ENCODE assay signal across 20 cellular contexts in the genomic region with DNA sequence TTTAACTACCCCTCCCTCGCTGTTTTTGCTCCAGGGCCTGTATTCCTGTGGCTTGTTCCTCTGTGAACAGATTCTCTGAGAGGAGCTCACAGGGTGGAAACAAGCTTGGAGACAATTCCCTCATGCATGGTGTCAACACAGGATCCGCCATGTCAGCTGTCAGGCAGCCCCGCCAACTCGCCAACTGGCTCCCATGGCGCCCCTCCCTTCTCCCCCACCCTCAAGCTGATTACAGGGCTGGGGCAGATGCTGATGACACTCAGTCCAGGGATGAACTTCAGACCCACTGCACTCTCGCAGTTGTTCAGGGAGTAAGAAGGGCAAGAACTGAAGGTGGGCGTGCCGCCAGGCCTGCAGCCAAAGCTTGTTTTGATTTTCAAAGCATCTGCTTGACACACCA.
"Had no signal": no experiment of that assay in that cellular context is flagged by ENCODE, and none has a peak within 500 bp of the region (broad histone marks: within the 10 kb centered on the region; RNA-seq: fewer than 3 reads in every experiment).

No MANE protein-coding gene starts in this region.

- H3K4me3 Mint-ChIP-seq: activated CD4-positive, alpha-beta T cell treated with anti-CD3 and anti-CD28 coated beads for 36 hours; dendritic cell treated with granulocyte-macrophage colony-stimulating factor and Interleukin-4, amounts not matched to agents 40 ng/mL and 50 ng/mL, for 4 days; immature natural killer cell; nephron; WTC11 had no signal

- H3K4me1 ChIP-seq: adrenal gland, gastroesophageal sphincter, parathyroid adenoma, uterus had no signal

- H3K4me3 ChIP-seq: adrenal gland, gastroesophageal sphincter, heart right ventricle, lower lobe of right lung, tibial artery, uterus had no signal

- H3K36me3 ChIP-seq: adrenal gland, gastroesophageal sphincter, heart right ventricle, lower lobe of right lung, tibial artery, uterus had no signal

- ATAC-seq: activated CD4-positive, alpha-beta T cell treated with anti-CD3 and anti-CD28 coated beads for 36 hours; activated naive CD4-positive, alpha-beta T cell treated with anti-CD3 and anti-CD28 coated beads, Interleukin-2, amount 50 U/mL, for 72 hours; esophagus mucosa; gastroesophageal sphincter; lower lobe of right lung; stimulated activated naive CD8-positive, alpha-beta T cell treated with anti-CD3 and anti-CD28 coated beads, Interleukin-15, Interleukin-2, amounts not matched to agents 100 U/mL and 50 U/mL, for 24 hours; WTC11 had no signal

- H3K9me3 Mint-ChIP-seq: activated naive CD4-positive, alpha-beta T cell treated with anti-CD3 and anti-CD28 coated beads, Interleukin-2, amount 50 U/mL, for 72 hours; dendritic cell treated with granulocyte-macrophage colony-stimulating factor and Interleukin-4, amounts not matched to agents 40 ng/mL and 50 ng/mL, for 4 days; nephron; WTC11 had no signal

- DNase-seq: activated CD4-positive, alpha-beta T cell treated with anti-CD3 and anti-CD28 coated beads for 36 hours; activated CD4-positive, alpha-beta T cell treated with anti-CD3 and anti-CD28 coated beads, Interleukin-2, amount 50 U/mL, for 48 hours; activated gamma-delta T cell treated with Interleukin-2 at 50 U/mL for 16 hours; adrenal gland; effector CD8-positive, alpha-beta T cell; immature natural killer cell; kidney glomerular epithelial cell; lower lobe of right lung; stimulated activated naive CD8-positive, alpha-beta T cell treated with anti-CD3 and anti-CD28 coated beads, Interleukin-15, Interleukin-2, amounts not matched to agents 100 U/mL and 50 U/mL, for 24 hours; substantia nigra; tibial artery; uterus had no signal

- H3K27me3 ChIP-seq: adrenal gland, gastroesophageal sphincter, heart right ventricle, tibial artery, uterus had no signal

- H3K9me3 ChIP-seq: adrenal gland, gastroesophageal sphincter, heart right ventricle, lower lobe of right lung, tibial artery, uterus had no signal

- H3K4me1 Mint-ChIP-seq: activated CD4-positive, alpha-beta T cell treated with anti-CD3 and anti-CD28 coated beads for 36 hours; immature natural killer cell; WTC11 had no signal

- H3K27ac ChIP-seq: adrenal gland, gastroesophageal sphincter, heart right ventricle, lower lobe of right lung, parathyroid adenoma, tibial artery, uterus had no signal

- H3K27ac Mint-ChIP-seq: activated CD4-positive, alpha-beta T cell treated with anti-CD3 and anti-CD28 coated beads for 36 hours; activated naive CD4-positive, alpha-beta T cell treated with anti-CD3 and anti-CD28 coated beads, Interleukin-2, amount 50 U/mL, for 72 hours; dendritic cell treated with granulocyte-macrophage colony-stimulating factor and Interleukin-4, amounts not matched to agents 40 ng/mL and 50 ng/mL, for 4 days; immature natural killer cell; WTC11 had no signal

- H3K27me3 Mint-ChIP-seq: activated CD4-positive, alpha-beta T cell treated with anti-CD3 and anti-CD28 coated beads for 36 hours; dendritic cell treated with granulocyte-macrophage colony-stimulating factor and Interleukin-4, amounts not matched to agents 40 ng/mL and 50 ng/mL, for 4 days had no signal

- H3K36me3 Mint-ChIP-seq: activated naive CD4-positive, alpha-beta T cell treated with anti-CD3 and anti-CD28 coated beads, Interleukin-2, amount 50 U/mL, for 72 hours; immature natural killer cell; WTC11 had no signal
